31 cellular contexts compared by ENCODE assay signal in genomic region chr2:44040365-44040764, GRCh38.
"Had no signal": no experiment of that assay in that cellular context is flagged by ENCODE, and none has a peak within 500 bp of the region (broad histone marks: within the 10 kb centered on the region; RNA-seq: fewer than 3 reads in every experiment).

No MANE protein-coding gene starts in this region.

- H3K27me3 ChIP-seq: ascending aorta, breast epithelium, cardiac muscle cell, colonic mucosa, dorsolateral prefrontal cortex, gastrocnemius medialis, heart left ventricle had no signal

- H3K4me3 Mint-ChIP-seq: activated CD4-positive, alpha-beta memory T cell treated with anti-CD3 and anti-CD28 coated beads, Interleukin-2, amount 10 ng/mL, durations not matched to agents 7 days and 5 days; activated CD4-positive, alpha-beta T cell treated with anti-CD3 and anti-CD28 coated beads, Interleukin-2, amount 10 ng/mL, durations not matched to agents 7 days and 5 days; activated naive CD4-positive, alpha-beta T cell treated with anti-CD3 and anti-CD28 coated beads, Interleukin-2, amount 10 ng/mL, durations not matched to agents 7 days and 5 days; activated naive CD8-positive, alpha-beta T cell treated with anti-CD3 and anti-CD28 coated beads, Interleukin-2, amount 10 ng/mL, durations not matched to agents 7 days and 5 days; activated T-cell treated with anti-CD3 and anti-CD28 coated beads, Interleukin-2, amount 50 U/mL, for 24 hours; activated T-cell treated with anti-CD3 and anti-CD28 coated beads, Interleukin-2, amount 50 U/mL, for 72 hours; brain; dendritic cell treated with granulocyte-macrophage colony-stimulating factor and Interleukin-4, amounts not matched to agents 40 ng/mL and 50 ng/mL, for 4 days; endodermal cell had no signal

- H3K4me3 ChIP-seq: ascending aorta, breast epithelium, cardiac muscle cell, colonic mucosa, dorsolateral prefrontal cortex, gastrocnemius medialis, heart left ventricle had no signal

- DNase-seq: activated CD4-positive, alpha-beta memory T cell treated with anti-CD3 and anti-CD28 coated beads, Interleukin-2, amount 10 ng/mL, durations not matched to agents 7 days and 5 days; activated CD4-positive, alpha-beta T cell treated with anti-CD3 and anti-CD28 coated beads for 1 hour; activated CD4-positive, alpha-beta T cell treated with anti-CD3 and anti-CD28 coated beads for 4 hours; activated CD4-positive, alpha-beta T cell treated with anti-CD3 and anti-CD28 coated beads, Interleukin-2, amount 10 ng/mL, durations not matched to agents 7 days and 5 days; activated CD4-positive, alpha-beta T cell treated with anti-CD3 and anti-CD28 coated beads, Interleukin-2, amount 50 U/mL, for 4 hours; activated CD8-positive, alpha-beta memory T cell treated with anti-CD3 and anti-CD28 coated beads, Interleukin-2, amount 50 U/mL, for 48 hours; activated gamma-delta T cell; activated naive CD4-positive, alpha-beta T cell; activated naive CD4-positive, alpha-beta T cell treated with anti-CD3 and anti-CD28 coated beads, Interleukin-2, amount 10 ng/mL, durations not matched to agents 7 days and 5 days; activated naive CD8-positive, alpha-beta T cell treated with anti-CD3 and anti-CD28 coated beads, Interleukin-2, amount 10 ng/mL, durations not matched to agents 7 days and 5 days; activated T-cell treated with anti-CD3 and anti-CD28 coated beads for 4 hours; activated T-cell treated with anti-CD3 and anti-CD28 coated beads, Interleukin-2, amount 50 U/mL, for 24 hours; activated T-cell treated with anti-CD3 and anti-CD28 coated beads, Interleukin-2, amount 50 U/mL, for 72 hours; central memory CD4-positive, alpha-beta T cell; cerebellar nuclear complex; colonic mucosa; dorsolateral prefrontal cortex; effector memory CD4-positive, alpha-beta T cell; endodermal cell; foreskin fibroblast; gastrocnemius medialis; glutamatergic neuron; heart left ventricle; T-helper 2 cell had no signal

- H3K4me1 ChIP-seq: ascending aorta, breast epithelium, colonic mucosa had no signal

- H3K27me3 Mint-ChIP-seq: activated CD4-positive, alpha-beta memory T cell treated with anti-CD3 and anti-CD28 coated beads, Interleukin-2, amount 10 ng/mL, durations not matched to agents 7 days and 5 days; activated CD4-positive, alpha-beta T cell treated with anti-CD3 and anti-CD28 coated beads, Interleukin-2, amount 10 ng/mL, durations not matched to agents 7 days and 5 days; activated naive CD8-positive, alpha-beta T cell treated with anti-CD3 and anti-CD28 coated beads, Interleukin-2, amount 10 ng/mL, durations not matched to agents 7 days and 5 days; activated T-cell treated with anti-CD3 and anti-CD28 coated beads, Interleukin-2, amount 50 U/mL, for 24 hours; dendritic cell treated with granulocyte-macrophage colony-stimulating factor and Interleukin-4, amounts not matched to agents 40 ng/mL and 50 ng/mL, for 4 days had no signal

- H3K36me3 ChIP-seq: ascending aorta, breast epithelium, cardiac muscle cell, colonic mucosa, gastrocnemius medialis, heart left ventricle had no signal

- H3K27ac Mint-ChIP-seq: activated CD4-positive, alpha-beta memory T cell treated with anti-CD3 and anti-CD28 coated beads, Interleukin-2, amount 10 ng/mL, durations not matched to agents 7 days and 5 days; activated CD4-positive, alpha-beta T cell treated with anti-CD3 and anti-CD28 coated beads, Interleukin-2, amount 10 ng/mL, durations not matched to agents 7 days and 5 days; activated naive CD4-positive, alpha-beta T cell treated with anti-CD3 and anti-CD28 coated beads, Interleukin-2, amount 10 ng/mL, durations not matched to agents 7 days and 5 days; activated naive CD4-positive, alpha-beta T cell treated with anti-CD3 and anti-CD28 coated beads, Interleukin-2, amount 50 U/mL, for 72 hours; activated naive CD8-positive, alpha-beta T cell treated with anti-CD3 and anti-CD28 coated beads, Interleukin-2, amount 10 ng/mL, durations not matched to agents 7 days and 5 days; activated T-cell treated with anti-CD3 and anti-CD28 coated beads, Interleukin-2, amount 50 U/mL, for 24 hours; activated T-cell treated with anti-CD3 and anti-CD28 coated beads, Interleukin-2, amount 50 U/mL, for 72 hours; brain; dendritic cell treated with granulocyte-macrophage colony-stimulating factor and Interleukin-4, amounts not matched to agents 40 ng/mL and 50 ng/mL, for 4 days; endodermal cell had no signal

- H3K9me3 Mint-ChIP-seq: activated CD4-positive, alpha-beta memory T cell treated with anti-CD3 and anti-CD28 coated beads, Interleukin-2, amount 10 ng/mL, durations not matched to agents 7 days and 5 days; activated CD4-positive, alpha-beta T cell treated with anti-CD3 and anti-CD28 coated beads, Interleukin-2, amount 10 ng/mL, durations not matched to agents 7 days and 5 days; activated naive CD4-positive, alpha-beta T cell treated with anti-CD3 and anti-CD28 coated beads, Interleukin-2, amount 10 ng/mL, durations not matched to agents 7 days and 5 days; activated naive CD4-positive, alpha-beta T cell treated with anti-CD3 and anti-CD28 coated beads, Interleukin-2, amount 50 U/mL, for 72 hours; activated naive CD8-positive, alpha-beta T cell treated with anti-CD3 and anti-CD28 coated beads, Interleukin-2, amount 10 ng/mL, durations not matched to agents 7 days and 5 days; activated T-cell treated with anti-CD3 and anti-CD28 coated beads, Interleukin-2, amount 50 U/mL, for 24 hours; activated T-cell treated with anti-CD3 and anti-CD28 coated beads, Interleukin-2, amount 50 U/mL, for 72 hours; dendritic cell treated with granulocyte-macrophage colony-stimulating factor and Interleukin-4, amounts not matched to agents 40 ng/mL and 50 ng/mL, for 4 days; endodermal cell had no signal

- ATAC-seq: activated naive CD4-positive, alpha-beta T cell treated with anti-CD3 and anti-CD28 coated beads, Interleukin-2, amount 50 U/mL, for 72 hours; activated T-cell treated with anti-CD3 and anti-CD28 coated beads, Interleukin-2, amount 50 U/mL, for 72 hours; esophagus mucosa; gastrocnemius medialis; heart left ventricle had no signal

- H3K4me1 Mint-ChIP-seq: activated naive CD4-positive, alpha-beta T cell treated with anti-CD3 and anti-CD28 coated beads, Interleukin-2, amount 10 ng/mL, durations not matched to agents 7 days and 5 days had no signal

- H3K27ac ChIP-seq: ascending aorta, breast epithelium, cardiac muscle cell, colonic mucosa, dorsolateral prefrontal cortex, gastrocnemius medialis, heart left ventricle had no signal

- H3K36me3 Mint-ChIP-seq: activated naive CD4-positive, alpha-beta T cell treated with anti-CD3 and anti-CD28 coated beads, Interleukin-2, amount 10 ng/mL, durations not matched to agents 7 days and 5 days; activated naive CD4-positive, alpha-beta T cell treated with anti-CD3 and anti-CD28 coated beads, Interleukin-2, amount 50 U/mL, for 72 hours; activated naive CD8-positive, alpha-beta T cell treated with anti-CD3 and anti-CD28 coated beads, Interleukin-2, amount 10 ng/mL, durations not matched to agents 7 days and 5 days; brain had no signal

- H3K9me3 ChIP-seq: ascending aorta, breast epithelium, colonic mucosa, gastrocnemius medialis, heart left ventricle had no signal
